1 cellular context compared by ENCODE assay signal in genomic region chr1:26281971-26282693, GRCh38.
TF ChIP-seq lines count a peak whose summit lies in the region.

No MANE protein-coding gene starts in this region.

TF ChIP-seq in IMR-90, 13 proteins besides CTCF, POLR2A, EP300 and RAD21:
- TF ChIP-seq USF2 (IDR thresholded peaks at IDR 0.05; ENCODE audit: low read depth, low read length), result no peak
- no peak for TF ChIP-seq SMC3 (IDR thresholded peaks at IDR 0.05; ENCODE audit: low read depth, low read length)
- no peak for TF ChIP-seq ELK1 (IDR thresholded peaks at IDR 0.05; ENCODE audit: borderline replicate concordance, low read depth, low read length)
- no peak for TF ChIP-seq MAZ (IDR thresholded peaks at IDR 0.05; ENCODE audit: borderline replicate concordance, low read depth, low read length)
TF ChIP-seq in IMR-90: peak in this region for 0.
